9 cellular contexts compared by ENCODE assay signal in the genomic region with DNA sequence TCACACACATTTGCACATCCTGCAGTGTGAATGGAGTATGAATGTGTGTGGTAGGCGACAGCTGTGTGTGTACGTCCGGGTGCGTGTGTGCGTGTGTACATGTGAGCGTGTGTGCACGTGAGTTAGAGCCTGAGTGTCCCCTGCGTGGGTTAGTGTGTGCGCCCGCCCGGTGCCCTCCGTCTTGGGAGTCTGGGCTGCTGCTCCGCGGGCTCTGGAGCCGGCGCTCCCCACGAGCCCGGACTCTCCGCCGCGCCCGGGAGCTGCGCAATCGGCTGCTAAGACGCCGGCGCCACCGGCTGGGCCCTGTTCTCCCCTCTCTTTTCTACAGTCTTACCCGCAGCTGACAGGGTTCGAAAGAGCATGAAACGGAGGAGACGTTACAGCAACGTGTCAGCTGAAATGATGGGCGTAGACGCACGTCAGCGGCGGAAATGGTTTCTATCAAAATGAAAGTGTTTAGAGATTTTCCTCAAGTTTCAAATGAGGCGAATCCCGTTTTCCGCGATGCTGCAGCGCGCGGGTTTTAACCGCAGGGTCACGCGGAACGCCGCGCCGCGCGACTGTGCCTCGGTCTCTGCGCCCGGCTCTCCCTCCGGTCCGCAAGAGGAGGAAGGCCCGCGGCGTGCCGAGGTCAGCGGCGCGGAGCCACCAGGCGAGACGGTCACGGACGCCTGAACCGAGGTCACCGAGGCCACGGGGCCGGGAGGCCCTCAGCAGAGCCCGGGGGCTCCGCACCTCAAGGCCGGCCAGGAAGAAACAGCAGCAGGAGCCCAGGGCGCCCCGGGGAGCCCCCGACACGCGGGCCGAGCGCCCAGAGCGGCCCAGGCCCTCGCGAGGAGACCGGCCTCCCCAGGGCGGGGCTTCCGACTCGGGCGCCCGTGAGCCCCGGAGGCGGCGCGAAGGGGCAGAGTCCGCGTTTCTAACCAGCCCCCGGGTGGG.
DNase-seq lines count a peak whose midpoint lies in the region; ATAC-seq and TF ChIP-seq lines count a peak whose summit lies in the region.
"Had no signal": no experiment of that assay in that cellular context is flagged by ENCODE, and none has a peak within 500 bp of the region (broad histone marks: within the 10 kb centered on the region; RNA-seq: fewer than 3 reads in every experiment).

No MANE protein-coding gene starts in this region.

- in situ Hi-C loops in GM13977 (cut with MboI; ENCODE audit: low pct_unique_long_range_greater_than_20kb, low sequenced_read_pairs, unreplicated experiment), result no loop called here

- ATAC-seq in GM21381 (IDR thresholded peaks at IDR 0.05; ENCODE audit: unreplicated experiment), result no peak

- H3K9ac ChIP-seq in mucosa of rectum (ENCODE audit: low read depth in 1 of 2, low read length in 2 of 2), result peak overlapping the region; percentile 52 to 64

- no peak for TF ChIP-seq CTCF in GM13977 (IDR thresholded peaks at IDR 0.05; ENCODE audit: extremely low read depth, insufficient read depth, missing control alignments)

- H3K4me1 ChIP-seq in mucosa of rectum (ENCODE audit: control insufficient read depth in 2 of 2, insufficient read depth in 2 of 2, low read length in 2 of 2), result peaks cover 5 to 7% of the 10 kb centered on the region in 2 donors

- peaks cover 0 to under 1% of the 10 kb centered on the region in 2 donors for H3K9me3 ChIP-seq in mucosa of rectum (ENCODE audit: control insufficient read depth in 2 of 2, low read length in 2 of 2)

- peak overlapping the region; percentile 55 to 81 for H3K4me3 ChIP-seq in mucosa of rectum (ENCODE audit: low read length in 2 of 2)

- peak; percentile 88 for DNase-seq in GM13977 (ENCODE audit: low spot score)
- DNase-seq in M059J (ENCODE audit: low read depth), result peak; percentile 25
- DNase-seq in activated CD8-positive, alpha-beta memory T cell treated with anti-CD3 and anti-CD28 coated beads for 48 hours (ENCODE audit: low read depth in 2 of 3, low spot score in 2 of 3), result peak; percentile 22 to 38 (median 24)
- peak; percentile 50 for DNase-seq in epidermal melanocyte (ENCODE audit: insufficient read length, low spot score)
- peak; percentile 11 to 17 for DNase-seq in stimulated activated CD8-positive, alpha-beta memory T cell treated with anti-CD3 and anti-CD28 coated beads, Interleukin-4, amount 100 ng/mL, for 1 hour (ENCODE audit: low read depth in 2 of 2, low spot score in 1 of 2)
- DNase-seq in amniotic stem cell (lab: John Stamatoyannopoulos, UW), result no peak

- no peaks in the 10 kb centered on the region for H3K27me3 ChIP-seq in mucosa of rectum (ENCODE audit: control insufficient read depth in 2 of 2, insufficient read depth in 2 of 2, low read length in 2 of 2)

- peak overlapping the region in 1 of 2 donors; percentile 65 for H3K27ac ChIP-seq in mucosa of rectum (ENCODE audit: low read depth in 2 of 2, low read length in 2 of 2)
- H3K27ac ChIP-seq: epithelial cell of prostate had no signal

- H3K36me3 ChIP-seq in mucosa of rectum (ENCODE audit: control insufficient read depth in 2 of 2, insufficient read depth in 2 of 2, low read length in 2 of 2), result no peaks in the 10 kb centered on the region
